ENCODE assay signal across 1 cellular context in genomic region chr12:78764913-78765312, GRCh38.
TF ChIP-seq lines count a peak whose summit lies in the region.

No MANE protein-coding gene starts in this region.

TF ChIP-seq in HepG2, 621 proteins besides CTCF, POLR2A, EP300 and RAD21 (continued from another document):
- no peak for TF ChIP-seq ZNF800 (CRISPR knock-in tag; IDR thresholded peaks at IDR 0.05)
- no peak for TF ChIP-seq SUZ12 (IDR thresholded peaks at IDR 0.05; ENCODE audit: low read depth, low read length)
- TF ChIP-seq BATF2 (CRISPR knock-in tag; IDR thresholded peaks at IDR 0.05): no peak
- TF ChIP-seq MAFF (IDR thresholded peaks at IDR 0.05; ENCODE audit: low read depth, low read length): peak; percentile 63; the same call in 1 of the 2 replicates
